20 cellular contexts compared by ENCODE assay signal in the genomic region with DNA sequence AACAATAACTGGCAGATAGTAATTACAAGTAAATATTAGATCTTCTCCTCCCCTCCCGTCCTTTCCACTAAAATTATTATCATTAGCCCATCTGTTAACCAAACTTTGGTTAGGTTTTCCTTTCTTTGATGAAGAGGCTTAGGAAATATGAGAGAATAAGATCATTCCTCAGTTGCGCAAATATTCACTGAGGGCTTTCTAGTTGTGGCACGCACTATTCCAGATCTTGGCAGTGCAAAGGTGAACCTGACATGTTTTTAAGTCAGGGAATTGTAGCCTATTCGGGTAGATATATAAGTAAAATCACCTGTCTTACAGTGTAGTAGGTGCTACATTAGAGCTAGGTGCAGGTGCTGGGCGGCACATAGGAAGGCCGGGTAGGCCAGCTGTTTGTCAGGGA. TPM values are rescaled to one million over a fixed set of nuclear protein-coding genes. Genes with fewer than 3 reads are reported as not detected.
DNase-seq lines count a peak whose midpoint lies in the region; ATAC-seq, FAIRE-seq and TF ChIP-seq lines count a peak whose summit lies in the region.
"Had no signal": no experiment of that assay in that cellular context is flagged by ENCODE, and none has a peak within 500 bp of the region (broad histone marks: within the 10 kb centered on the region; RNA-seq: fewer than 3 reads in every experiment).

No MANE protein-coding gene starts in this region.

- no peaks in the 10 kb centered on the region for H3K27me3 Mint-ChIP-seq in mesothelial cell of epicardium (ENCODE audit: low read depth)
- no peaks in the 10 kb centered on the region for H3K27me3 Mint-ChIP-seq in activated T-helper 1 cell treated with anti-CD3 and anti-CD28 coated beads, Interleukin-12 subunit alpha, Interleukin-12 subunit beta, Interleukin-2, Interleukin-4 antibody, amounts not matched to agents 30 ng/mL and 10 ng/mL and 1 ng/mL, durations not matched to agents 14 hours and 24 hours and 36 hours (ENCODE audit: insufficient read depth)
- H3K27me3 Mint-ChIP-seq: B cell had no signal

- 96% methylated on average over 6 of the region's 6 CpGs for WGBS in right cardiac atrium

- H3K9ac ChIP-seq in subcutaneous abdominal adipose tissue (ENCODE audit: low read length in 5 of 5): no peak overlapping the region

- peak overlapping the region; percentile 70 for H3K27ac Mint-ChIP-seq in mesothelial cell of epicardium
- H3K27ac Mint-ChIP-seq in activated T-helper 1 cell treated with anti-CD3 and anti-CD28 coated beads, Interleukin-12 subunit alpha, Interleukin-12 subunit beta, Interleukin-2, Interleukin-4 antibody, amounts not matched to agents 30 ng/mL and 10 ng/mL and 1 ng/mL, durations not matched to agents 14 hours and 24 hours and 36 hours: no peak overlapping the region
- H3K27ac Mint-ChIP-seq: B cell, IgD-negative memory B cell had no signal

- H3K4me3 ChIP-seq in cardiac muscle cell: no peak overlapping the region
- H3K4me3 ChIP-seq in right cardiac atrium (ENCODE audit: low read length): no peak overlapping the region
- H3K4me3 ChIP-seq in bronchial epithelial cell (ENCODE audit: low read depth, low read length): no peak overlapping the region
- no peak overlapping the region for H3K4me3 ChIP-seq in subcutaneous abdominal adipose tissue (ENCODE audit: low read depth in 1 of 5, low read length in 5 of 5)
- H3K4me3 ChIP-seq: PC-9 had no signal

- no peak for FAIRE-seq in bronchial epithelial cell (lab: Jason Lieb, UNC)

- peaks cover 10% of the 10 kb centered on the region for H3K9me3 Mint-ChIP-seq in mesothelial cell of epicardium
- no peaks in the 10 kb centered on the region for H3K9me3 Mint-ChIP-seq in activated T-helper 1 cell treated with anti-CD3 and anti-CD28 coated beads, Interleukin-12 subunit alpha, Interleukin-12 subunit beta, Interleukin-2, Interleukin-4 antibody, amounts not matched to agents 30 ng/mL and 10 ng/mL and 1 ng/mL, durations not matched to agents 14 hours and 24 hours and 36 hours

- H3K27me3 ChIP-seq in cardiac muscle cell (no peaks in the 10 kb centered on the region), right cardiac atrium (ENCODE audit: control insufficient read depth, insufficient read depth) (no peaks in the 10 kb centered on the region), bronchial epithelial cell (ENCODE audit: control insufficient read depth, insufficient read depth, low read length) (no peaks in the 10 kb centered on the region), subcutaneous abdominal adipose tissue (ENCODE audit: control insufficient read depth in 5 of 5, insufficient read depth in 4 of 5, low read length in 5 of 5) (no peaks in the 10 kb centered on the region)

- ATAC-seq in right cardiac atrium: no peak
- ATAC-seq in GM18520 (IDR thresholded peaks at IDR 0.05; ENCODE audit: unreplicated experiment): no peak

- H3K4me3 Mint-ChIP-seq in mesothelial cell of epicardium: no peak overlapping the region
- H3K4me3 Mint-ChIP-seq in activated T-helper 1 cell treated with anti-CD3 and anti-CD28 coated beads, Interleukin-12 subunit alpha, Interleukin-12 subunit beta, Interleukin-2, Interleukin-4 antibody, amounts not matched to agents 30 ng/mL and 10 ng/mL and 1 ng/mL, durations not matched to agents 14 hours and 24 hours and 36 hours: no peak overlapping the region
- H3K4me3 Mint-ChIP-seq: B cell, IgD-negative memory B cell had no signal

- H3K36me3 ChIP-seq in cardiac muscle cell: no peaks in the 10 kb centered on the region
- H3K36me3 ChIP-seq in bronchial epithelial cell (ENCODE audit: control insufficient read depth, insufficient read depth, low read length): no peaks in the 10 kb centered on the region
- H3K36me3 ChIP-seq in subcutaneous abdominal adipose tissue (ENCODE audit: control insufficient read depth in 5 of 5, insufficient read depth in 5 of 5, low read length in 5 of 5): peaks cover 0 to 6% (median 0%) of the 10 kb centered on the region in 5 donors

- intact Hi-C loops in right cardiac atrium (cut with DNase I): no loop called here
- intact Hi-C loops in activated T-helper 1 cell treated with anti-CD3 and anti-CD28 coated beads, Interleukin-12 subunit alpha, Interleukin-12 subunit beta, Interleukin-2, Interleukin-4 antibody, amounts not matched to agents 30 ng/mL and 10 ng/mL and 1 ng/mL, durations not matched to agents 14 hours and 24 hours and 36 hours (cut with micrococcal nuclease): no loop called here

- H3K9me3 ChIP-seq in cardiac muscle cell (ENCODE audit: low read depth) (no peaks in the 10 kb centered on the region), right cardiac atrium (ENCODE audit: control insufficient read depth, low read length) (no peaks in the 10 kb centered on the region), subcutaneous abdominal adipose tissue (ENCODE audit: control insufficient read depth in 5 of 5, low read length in 5 of 5) (no peaks in the 10 kb centered on the region)

- peaks cover 13% of the 10 kb centered on the region for H3K36me3 Mint-ChIP-seq in mesothelial cell of epicardium
- H3K36me3 Mint-ChIP-seq in activated T-helper 1 cell treated with anti-CD3 and anti-CD28 coated beads, Interleukin-12 subunit alpha, Interleukin-12 subunit beta, Interleukin-2, Interleukin-4 antibody, amounts not matched to agents 30 ng/mL and 10 ng/mL and 1 ng/mL, durations not matched to agents 14 hours and 24 hours and 36 hours (ENCODE audit: low read depth): no peaks in the 10 kb centered on the region
- H3K36me3 Mint-ChIP-seq: IgD-negative memory B cell had no signal

- peak overlapping the region; percentile 73 for H3K27ac ChIP-seq in cardiac muscle cell
- no peak overlapping the region for H3K27ac ChIP-seq in right cardiac atrium (ENCODE audit: low read length)
- peak overlapping the region; percentile 6 for H3K27ac ChIP-seq in subcutaneous abdominal adipose tissue (ENCODE audit: low read depth, low read length)
- H3K27ac ChIP-seq: HL-60, PC-9, RWPE1 had no signal

- DNase-seq in cardiac muscle cell (ENCODE audit: low read depth in 1 of 2, low spot score in 1 of 2) (no peak), right cardiac atrium (no peak), bronchial epithelial cell (ENCODE audit: low read depth) (peak; percentile 50), mesothelial cell of epicardium (ENCODE audit: low spot score in 2 of 2, unreplicated experiment in 2 of 2) (no peak), Kasumi-1 (lab: John Stamatoyannopoulos, UW) (no peak)
- DNase-seq in activated T-helper 1 cell treated with anti-CD3 and anti-CD28 coated beads, Interleukin-12 subunit alpha, Interleukin-12 subunit beta, Interleukin-2, Interleukin-4 antibody, amounts not matched to agents 30 ng/mL and 10 ng/mL and 1 ng/mL, durations not matched to agents 14 hours and 24 hours and 36 hours (ENCODE audit: low spot score): no peak
- DNase-seq: 8988T, DND-41, H7, NCI-H1105, NCI-H1694 treated with DMSO at 0.1 percent for 48 hours, NCI-H345, NCI-H524 treated with DMSO at 0.1 percent for 48 hours, PC-9 had no signal

- H3K4me1 ChIP-seq in cardiac muscle cell (ENCODE audit: low read depth): peaks cover 17% of the 10 kb centered on the region
- no peaks in the 10 kb centered on the region for H3K4me1 ChIP-seq in right cardiac atrium (ENCODE audit: control insufficient read depth, insufficient read depth, low read length)
- peaks cover 0 to 18% (median 6%) of the 10 kb centered on the region in 5 donors for H3K4me1 ChIP-seq in subcutaneous abdominal adipose tissue (ENCODE audit: control insufficient read depth in 5 of 5, insufficient read depth in 5 of 5, low read length in 5 of 5)

- H3K4me1 Mint-ChIP-seq in mesothelial cell of epicardium: peaks cover 29% of the 10 kb centered on the region
- H3K4me1 Mint-ChIP-seq in activated T-helper 1 cell treated with anti-CD3 and anti-CD28 coated beads, Interleukin-12 subunit alpha, Interleukin-12 subunit beta, Interleukin-2, Interleukin-4 antibody, amounts not matched to agents 30 ng/mL and 10 ng/mL and 1 ng/mL, durations not matched to agents 14 hours and 24 hours and 36 hours (ENCODE audit: low read depth): no peaks in the 10 kb centered on the region
- H3K4me1 Mint-ChIP-seq: B cell, IgD-negative memory B cell had no signal

- no peak for TF ChIP-seq CTCF in cardiac muscle cell (IDR thresholded peaks at IDR 0.05; ENCODE audit: low read depth, low read length)
- no peak for TF ChIP-seq CTCF in bronchial epithelial cell (IDR thresholded peaks at IDR 0.05; ENCODE audit: insufficient read depth, low read length, severe bottlenecking)
- no peak for TF ChIP-seq CTCF in mesothelial cell of epicardium (IDR thresholded peaks at IDR 0.05; ENCODE audit: unreplicated experiment)

RNA-seq across cellular contexts. Expression of a gene that starts 31.1 kb away (rescaled TPM):
- 20.6 and 27.1 TPM in 2 replicates for total RNA-seq in cardiac muscle cell
- 9.4 and 13.2 TPM in 2 replicates for polyA plus RNA-seq in cardiac muscle cell
- total RNA-seq in right cardiac atrium: 10 to 100 TPM; 12.2 to 23.6 (median 17.6) TPM
- 4.4 TPM for polyA plus RNA-seq in right cardiac atrium
- total RNA-seq in bronchial epithelial cell: 14.2 and 16.3 TPM in 2 replicates
- total RNA-seq in mesothelial cell of epicardium: 49.8 to 54.9 TPM (median 51.1 TPM) in 3 replicates
- 1.8 and 2.3 TPM in 2 replicates for total RNA-seq in activated T-helper 1 cell treated with anti-CD3 and anti-CD28 coated beads, Interleukin-12 subunit alpha, Interleukin-12 subunit beta, Interleukin-2, Interleukin-4 antibody, amounts not matched to agents 30 ng/mL and 10 ng/mL and 1 ng/mL, durations not matched to agents 14 hours and 24 hours and 36 hours
- total RNA-seq: B cell had no signal
- polyA plus RNA-seq: IgD-negative memory B cell had no signal
